In the genomic region with DNA sequence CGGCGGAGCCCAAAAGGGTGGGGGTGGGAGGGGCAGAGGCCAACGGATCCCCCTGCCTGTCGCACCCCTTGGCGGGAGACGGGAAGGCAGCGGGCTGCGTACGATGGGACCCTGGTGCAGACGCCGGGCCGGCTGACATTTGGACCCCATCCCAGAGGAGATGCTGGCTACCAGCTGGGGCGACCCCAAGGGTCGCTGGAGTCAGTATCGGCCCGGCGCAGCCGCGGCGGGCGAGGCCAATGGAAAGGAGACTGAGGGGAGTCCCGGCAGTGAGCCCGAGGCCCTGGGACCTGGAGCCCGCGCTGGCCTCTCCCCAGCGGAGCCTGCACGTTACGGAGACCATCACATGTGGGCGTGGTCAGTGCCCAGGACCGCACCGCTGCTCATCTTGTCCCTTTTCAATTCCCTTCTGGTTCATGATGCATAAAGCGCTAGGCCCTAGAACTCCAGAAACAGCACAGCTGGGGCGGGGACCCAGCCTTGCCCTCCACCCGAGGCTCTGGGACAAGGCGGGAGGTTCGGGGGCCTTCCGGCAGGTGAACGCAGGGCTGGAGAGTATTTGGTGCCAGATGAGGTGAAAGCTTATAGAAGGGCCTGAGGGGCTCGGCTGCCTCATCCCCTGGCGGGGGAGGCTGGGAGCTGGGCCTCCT, we compare ENCODE assay signal across 8 cellular contexts. TPM values are rescaled to one million over a fixed set of nuclear protein-coding genes. Genes with fewer than 3 reads are reported as not detected.
DNase-seq lines count a peak whose midpoint lies in the region; ATAC-seq and TF ChIP-seq lines count a peak whose summit lies in the region.

No MANE protein-coding gene starts in this region.

- H3K27ac ChIP-seq in VCaP: peak overlapping the region; percentile 49; the same call in 1 of the 2 replicates

- TF ChIP-seq CTCF in VCaP (conservative IDR thresholded peaks at IDR 0.05): no peak

- H3K36me3 Mint-ChIP-seq in activated CD4-positive, alpha-beta T cell treated with anti-CD3 and anti-CD28 coated beads, Interleukin-2, amount 10 ng/mL, durations not matched to agents 24 days and 14 days (ENCODE audit: low read depth): peaks cover 1% of the 10 kb centered on the region
- peaks cover 9% of the 10 kb centered on the region for H3K36me3 Mint-ChIP-seq in stimulated activated memory B cell treated with anti-CD40 and anti-IgM and Interleukin-4, amounts not matched to agents 10 μg/mL and 1 μg/mL and 100 μg/mL, for 72 hours

- H3K27me3 Mint-ChIP-seq in activated CD4-positive, alpha-beta T cell treated with anti-CD3 and anti-CD28 coated beads, Interleukin-2, amount 10 ng/mL, durations not matched to agents 24 days and 14 days: peaks cover 6% of the 10 kb centered on the region
- peaks cover 8% of the 10 kb centered on the region for H3K27me3 Mint-ChIP-seq in stimulated activated memory B cell treated with anti-CD40 and anti-IgM and Interleukin-4, amounts not matched to agents 10 μg/mL and 1 μg/mL and 100 μg/mL, for 72 hours

- intact Hi-C loops in activated CD4-positive, alpha-beta T cell treated with anti-CD3 and anti-CD28 coated beads, Interleukin-2, amount 10 ng/mL, durations not matched to agents 24 days and 14 days (cut with micrococcal nuclease): loop anchor here (2.0 kb wide), 1 partner anchor 26 kb away; no protein-coding TSS in a partner anchor
- intact Hi-C loops in left ventricle myocardium superior (cut with micrococcal nuclease): no loop called here

- H3K4me1 Mint-ChIP-seq in activated CD4-positive, alpha-beta T cell treated with anti-CD3 and anti-CD28 coated beads, Interleukin-2, amount 10 ng/mL, durations not matched to agents 24 days and 14 days: peaks cover 2% of the 10 kb centered on the region
- peaks cover 38% of the 10 kb centered on the region for H3K4me1 Mint-ChIP-seq in stimulated activated memory B cell treated with anti-CD40 and anti-IgM and Interleukin-4, amounts not matched to agents 10 μg/mL and 1 μg/mL and 100 μg/mL, for 72 hours

- H3K27ac Mint-ChIP-seq in activated CD4-positive, alpha-beta T cell treated with anti-CD3 and anti-CD28 coated beads, Interleukin-2, amount 10 ng/mL, durations not matched to agents 24 days and 14 days: no peak overlapping the region
- no peak overlapping the region for H3K27ac Mint-ChIP-seq in stimulated activated memory B cell treated with anti-CD40 and anti-IgM and Interleukin-4, amounts not matched to agents 10 μg/mL and 1 μg/mL and 100 μg/mL, for 72 hours

- peak overlapping the region; percentile 54 for H3K4me3 Mint-ChIP-seq in activated CD4-positive, alpha-beta T cell treated with anti-CD3 and anti-CD28 coated beads, Interleukin-2, amount 10 ng/mL, durations not matched to agents 24 days and 14 days
- H3K4me3 Mint-ChIP-seq in stimulated activated memory B cell treated with anti-CD40 and anti-IgM and Interleukin-4, amounts not matched to agents 10 μg/mL and 1 μg/mL and 100 μg/mL, for 72 hours: peak overlapping the region; percentile 75

- DNase-seq in activated CD4-positive, alpha-beta T cell treated with anti-CD3 and anti-CD28 coated beads, Interleukin-2, amount 10 ng/mL, durations not matched to agents 24 days and 14 days: peak; percentile 77
- DNase-seq in activated CD4-positive, alpha-beta T cell treated with anti-CD3 and anti-CD28 coated beads for 48 hours: no peak
- DNase-seq in left ventricle myocardium superior (peak; percentile 39), mesenteric fat pad (ENCODE audit: low spot score) (no peak), middle frontal gyrus (ENCODE audit: extremely low spot score, low spot score) (no peak)

- ATAC-seq in left ventricle myocardium superior (peak; percentile 9), HG02852 (IDR thresholded peaks at IDR 0.05; ENCODE audit: unreplicated experiment) (no peak)
- peak; percentile 34 for ATAC-seq in stimulated activated memory B cell treated with anti-CD40 and anti-IgM and Interleukin-4, amounts not matched to agents 10 μg/mL and 1 μg/mL and 100 μg/mL, for 72 hours

- no peaks in the 10 kb centered on the region for H3K9me3 Mint-ChIP-seq in activated CD4-positive, alpha-beta T cell treated with anti-CD3 and anti-CD28 coated beads, Interleukin-2, amount 10 ng/mL, durations not matched to agents 24 days and 14 days
- no peaks in the 10 kb centered on the region for H3K9me3 Mint-ChIP-seq in stimulated activated memory B cell treated with anti-CD40 and anti-IgM and Interleukin-4, amounts not matched to agents 10 μg/mL and 1 μg/mL and 100 μg/mL, for 72 hours

RNA-seq across cellular contexts. Expression of gene C19orf25, which starts 8.0 kb away (rescaled TPM):
- total RNA-seq in activated CD4-positive, alpha-beta T cell treated with anti-CD3 and anti-CD28 coated beads, Interleukin-2, amount 10 ng/mL, durations not matched to agents 24 days and 14 days: 34.0 and 38.0 TPM in 2 replicates
- total RNA-seq in left ventricle myocardium superior: 16.2 TPM
- total RNA-seq in mesenteric fat pad: 21.6 TPM

RNA-seq across cellular contexts. Expression of gene PCSK4, which starts 19.2 kb away (rescaled TPM):
- total RNA-seq in activated CD4-positive, alpha-beta T cell treated with anti-CD3 and anti-CD28 coated beads, Interleukin-2, amount 10 ng/mL, durations not matched to agents 24 days and 14 days: 1.0 and 1.6 TPM in 2 replicates
- total RNA-seq in left ventricle myocardium superior (2.8 TPM), mesenteric fat pad (0.96 TPM)

RNA-seq across cellular contexts. Expression of gene REEP6, which starts 20.0 kb away (rescaled TPM):
- 1.1 and 1.7 TPM in 2 replicates for total RNA-seq in activated CD4-positive, alpha-beta T cell treated with anti-CD3 and anti-CD28 coated beads, Interleukin-2, amount 10 ng/mL, durations not matched to agents 24 days and 14 days
- total RNA-seq in left ventricle myocardium superior: 0.72 TPM
- 7.4 TPM for total RNA-seq in mesenteric fat pad

RNA-seq across cellular contexts. Expression of gene APC2, which starts 21.1 kb away (rescaled TPM):
- 0.16 and 0.24 TPM in 2 replicates for total RNA-seq in activated CD4-positive, alpha-beta T cell treated with anti-CD3 and anti-CD28 coated beads, Interleukin-2, amount 10 ng/mL, durations not matched to agents 24 days and 14 days
- total RNA-seq in left ventricle myocardium superior: 0.17 TPM
- total RNA-seq in mesenteric fat pad: 0.10 TPM

RNA-seq across cellular contexts. Expression of gene RPS15, which starts 32.8 kb away (rescaled TPM):
- total RNA-seq in activated CD4-positive, alpha-beta T cell treated with anti-CD3 and anti-CD28 coated beads, Interleukin-2, amount 10 ng/mL, durations not matched to agents 24 days and 14 days: 1,536 and 1,542 TPM in 2 replicates
- total RNA-seq in left ventricle myocardium superior (625 TPM), mesenteric fat pad (909 TPM)

Comparison
In these comparisons a context has a peak if more than half of its experiments do, and no peak if none do; other contexts are left out.
1. DNase-seq: peak in activated CD4-positive, alpha-beta T cell treated with anti-CD3 and anti-CD28 coated beads, Interleukin-2, amount 10 ng/mL, durations not matched to agents 24 days and 14 days (single experiment) and left ventricle myocardium superior (single experiment); none in activated CD4-positive, alpha-beta T cell treated with anti-CD3 and anti-CD28 coated beads for 48 hours (single experiment), mesenteric fat pad (single experiment) and middle frontal gyrus (single experiment).